15 cellular contexts compared by ENCODE assay signal in genomic region chr3:115833074-115833473, GRCh38.
DNase-seq lines count a peak whose midpoint lies in the region; ATAC-seq, FAIRE-seq and TF ChIP-seq lines count a peak whose summit lies in the region.
"Had no signal": no experiment of that assay in that cellular context is flagged by ENCODE, and none has a peak within 500 bp of the region (broad histone marks: within the 10 kb centered on the region; RNA-seq: fewer than 3 reads in every experiment).

No MANE protein-coding gene starts in this region.

- no peaks in the 10 kb centered on the region for H3K36me3 ChIP-seq in SK-N-SH (replicated peaks in 1 of 2; ENCODE audit: control insufficient read depth in 1 of 2, insufficient read depth in 2 of 2, low read length in 1 of 2)
- no peaks in the 10 kb centered on the region for H3K36me3 ChIP-seq in lower lobe of right lung
- H3K36me3 ChIP-seq: BLaER1 treated with 17β-estradiol and CSF1 and Interleukin-3, amounts not matched to agents 10 nM and 100 nM; SJSA1 had no signal

- H3K4me2 ChIP-seq in SK-N-SH, result no peak overlapping the region
- H3K4me2 ChIP-seq: BLaER1 treated with 17β-estradiol and CSF1 and Interleukin-3, amounts not matched to agents 10 nM and 100 nM had no signal

- FAIRE-seq in endometrium (lab: Jason Lieb, UNC), result peak; percentile 97
- FAIRE-seq: GM18507 had no signal

- TF ChIP-seq CTCF in SK-N-SH (IDR thresholded peaks at IDR 0.05), result no peak
- no peak for TF ChIP-seq CTCF in osteocyte (IDR thresholded peaks at IDR 0.05)
- no peak for TF ChIP-seq CTCF in lower lobe of right lung (IDR thresholded peaks at IDR 0.05)

- no peaks in the 10 kb centered on the region for H3K36me3 Mint-ChIP-seq in osteocyte (ENCODE audit: unreplicated experiment)

- H3K9me3 Mint-ChIP-seq in osteocyte (ENCODE audit: unreplicated experiment), result no peaks in the 10 kb centered on the region

- H3K27me3 Mint-ChIP-seq in osteocyte (ENCODE audit: unreplicated experiment), result no peaks in the 10 kb centered on the region

- no peak for TF ChIP-seq RAD21 in SK-N-SH (IDR thresholded peaks at IDR 0.05; ENCODE audit: low read length)

- H3K9me2 ChIP-seq in SK-N-SH, result no peaks in the 10 kb centered on the region

- no peak overlapping the region for H2AFZ ChIP-seq in SK-N-SH (ENCODE audit: low read depth)

- H3K27me3 ChIP-seq in SK-N-SH (ENCODE audit: insufficient read depth) (no peaks in the 10 kb centered on the region), lower lobe of right lung (ENCODE audit: low read depth) (no peaks in the 10 kb centered on the region)
- H3K27me3 ChIP-seq: BLaER1 treated with 17β-estradiol and CSF1 and Interleukin-3, amounts not matched to agents 10 nM and 100 nM; SJSA1 had no signal

- intact Hi-C loops in lower lobe of right lung (cut with DNase I), result no loop called here

- POLR2A ChIA-PET in SK-N-SH (lab: Yijun Ruan, JAX), result no interaction called here

- H4K20me1 ChIP-seq in SK-N-SH (ENCODE audit: insufficient read depth), result no peaks in the 10 kb centered on the region
- H4K20me1 ChIP-seq: BLaER1 treated with 17β-estradiol and CSF1 and Interleukin-3, amounts not matched to agents 10 nM and 100 nM had no signal

- no peak overlapping the region for H3K4me3 Mint-ChIP-seq in osteocyte (ENCODE audit: unreplicated experiment)

- peaks cover 12% of the 10 kb centered on the region for H3F3A ChIP-seq in SK-N-SH (replicated peaks; ENCODE audit: insufficient read depth)

- no peak for ATAC-seq in HG03196 (IDR thresholded peaks at IDR 0.05; ENCODE audit: unreplicated experiment)
- no peak for ATAC-seq in lower lobe of right lung
- no peak for ATAC-seq in GM19452 (IDR thresholded peaks at IDR 0.05; ENCODE audit: unreplicated experiment)

- H3K9me3 ChIP-seq in SK-N-SH (no peaks in the 10 kb centered on the region), lower lobe of right lung (no peaks in the 10 kb centered on the region)
- H3K9me3 ChIP-seq: BLaER1 treated with 17β-estradiol and CSF1 and Interleukin-3, amounts not matched to agents 10 nM and 100 nM; SJSA1 had no signal

- H3K79me2 ChIP-seq in SK-N-SH (ENCODE audit: insufficient read depth), result no peaks in the 10 kb centered on the region

- peaks cover 70% of the 10 kb centered on the region for H3K4me1 Mint-ChIP-seq in osteocyte (ENCODE audit: unreplicated experiment)

- H3K9ac ChIP-seq in SK-N-SH, result no peak overlapping the region
- H3K9ac ChIP-seq: BLaER1 treated with 17β-estradiol and CSF1 and Interleukin-3, amounts not matched to agents 10 nM and 100 nM had no signal

- H3K27ac Mint-ChIP-seq in osteocyte (ENCODE audit: unreplicated experiment), result peak overlapping the region; percentile 52

- peak in 1 of 2 experiments; percentile 43; a peak in 1 of 4 replicates for TF ChIP-seq EP300 in SK-N-SH (IDR thresholded peaks at IDR 0.05; ENCODE audit: borderline replicate concordance in 1 of 2, low read depth in 1 of 2, low read length in 1 of 2)

- CTCF ChIA-PET in SK-N-SH (lab: Yijun Ruan, JAX), result interaction anchor here (1.1 to 1.3 kb wide), 5 partner anchors 9 to 1471 kb away, joined by 3 to 4 read pairs (median 3); no protein-coding TSS in a partner anchor

- H3K4me3 ChIP-seq in SK-N-SH (ENCODE audit: low read depth in 2 of 2, low read length in 1 of 2) (no peak overlapping the region), lower lobe of right lung (no peak overlapping the region)
- H3K4me3 ChIP-seq: BLaER1 treated with 17β-estradiol and CSF1 and Interleukin-3, amounts not matched to agents 10 nM and 100 nM; SJSA1 had no signal

- H3K27ac ChIP-seq in SK-N-SH (ENCODE audit: low read depth in 2 of 2, low read length in 1 of 2) (peak overlapping the region; percentile 45 to 79; a peak in 2 of 4 replicates), lower lobe of right lung (no peak overlapping the region)
- H3K27ac ChIP-seq: BLaER1 treated with 17β-estradiol and CSF1 and Interleukin-3, amounts not matched to agents 10 nM and 100 nM; SJSA1 had no signal

- H3K4me1 ChIP-seq in SK-N-SH (ENCODE audit: control insufficient read depth in 1 of 2, insufficient read depth in 2 of 2, low read depth in 1 of 2, low read length in 1 of 2), result peaks cover 9 to 38% of the 10 kb centered on the region in 2 experiments; a peak in 3 of 4 replicates
- no peaks in the 10 kb centered on the region for H3K4me1 ChIP-seq in lower lobe of right lung
- H3K4me1 ChIP-seq: BLaER1 treated with 17β-estradiol and CSF1 and Interleukin-3, amounts not matched to agents 10 nM and 100 nM; SJSA1 had no signal

- peak; percentile 37 for DNase-seq in EL
- DNase-seq in SK-N-SH, result no peak
- DNase-seq in osteocyte (ENCODE audit: extremely low spot score, unreplicated experiment), result no peak
- DNase-seq in DMS153 (lab: John Stamatoyannopoulos, UW), result no peak
- no peak for DNase-seq in lower lobe of right lung
- DNase-seq: Karpas-422, NCI-H1105, NCI-H1694, NCI-H510A treated with DMSO at 0.1 percent for 48 hours had no signal

- WGBS in SK-N-SH (ENCODE audit: low lambda C conversion rate), result 47% methylated on average over 2 of the region's 2 CpGs

TF ChIP-seq in SK-N-SH, 30 proteins besides CTCF, POLR2A, EP300 and RAD21:
- TF ChIP-seq TEAD4 (IDR thresholded peaks at IDR 0.05; ENCODE audit: borderline replicate concordance, insufficient read depth) (peak; percentile 69; the same call in 1 of the 2 replicates), NFIC (IDR thresholded peaks at IDR 0.05; ENCODE audit: borderline replicate concordance) (peak; percentile 47; the same call in 1 of the 2 replicates), MEF2A (IDR thresholded peaks at IDR 0.05; ENCODE audit: borderline replicate concordance, low read depth) (peak; percentile 48; the same call in 1 of the 2 replicates), IRF3 (IDR thresholded peaks at IDR 0.05; ENCODE audit: low read depth, low read length) (no peak), YY1 (IDR thresholded peaks at IDR 0.05; ENCODE audit: low read depth) (no peak), TCF12 (IDR thresholded peaks at IDR 0.05) (peak; percentile 84)
- TF ChIP-seq, protein P1, sequence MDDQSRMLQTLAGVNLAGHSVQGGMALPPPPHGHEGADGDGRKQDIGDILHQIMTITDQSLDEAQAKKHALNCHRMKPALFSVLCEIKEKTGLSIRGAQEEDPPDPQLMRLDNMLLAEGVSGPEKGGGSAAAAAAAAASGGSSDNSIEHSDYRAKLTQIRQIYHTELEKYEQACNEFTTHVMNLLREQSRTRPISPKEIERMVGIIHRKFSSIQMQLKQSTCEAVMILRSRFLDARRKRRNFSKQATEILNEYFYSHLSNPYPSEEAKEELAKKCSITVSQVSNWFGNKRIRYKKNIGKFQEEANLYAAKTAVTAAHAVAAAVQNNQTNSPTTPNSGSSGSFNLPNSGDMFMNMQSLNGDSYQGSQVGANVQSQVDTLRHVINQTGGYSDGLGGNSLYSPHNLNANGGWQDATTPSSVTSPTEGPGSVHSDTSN (IDR thresholded peaks at IDR 0.05), result peak; percentile 48
